Comparison of ENCODE assay signal across 15 cellular contexts in the genomic region with DNA sequence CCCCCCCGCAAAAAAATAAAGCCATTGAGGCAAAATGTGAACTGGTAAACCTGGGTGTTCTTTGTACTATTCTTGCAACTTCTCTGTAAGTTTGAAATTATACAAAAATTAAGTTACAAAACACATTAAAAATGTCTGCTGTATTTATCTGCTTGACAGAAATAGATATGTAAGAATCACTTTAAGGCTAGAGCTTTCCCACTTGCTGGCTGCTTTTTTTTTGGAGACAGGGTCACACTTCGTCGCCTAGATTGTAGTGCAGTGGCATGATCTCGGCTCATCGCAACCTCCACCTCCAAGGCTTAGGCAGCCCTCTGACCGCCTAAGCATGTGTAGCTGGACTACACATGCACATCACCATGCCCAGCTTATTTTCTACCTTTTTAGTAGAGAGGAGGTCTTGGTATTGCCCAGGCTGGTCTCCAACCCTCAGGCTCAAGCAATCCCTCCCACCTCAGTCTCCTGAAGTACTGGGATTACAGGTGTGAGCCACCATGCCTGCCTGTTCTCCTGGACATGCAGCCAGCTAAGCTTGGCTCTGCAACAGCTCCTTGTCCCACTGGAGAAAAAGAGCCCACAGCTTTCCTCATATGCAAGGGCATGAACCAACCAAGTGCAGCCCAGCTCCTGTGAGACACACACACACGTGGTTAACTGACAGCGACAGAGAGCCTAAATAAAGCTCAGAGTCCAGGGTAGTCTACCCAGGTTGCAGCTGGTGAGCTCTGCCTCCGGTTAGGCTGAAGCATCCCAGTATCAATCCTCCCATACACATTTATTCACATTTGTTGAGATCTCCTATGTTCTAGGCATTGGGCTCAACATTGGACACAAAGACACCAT. TPM values are rescaled to one million over a fixed set of nuclear protein-coding genes. Genes with fewer than 3 reads are reported as not detected.
A peak's percentile ranks its signal among the peaks of the same experiment; 100 is the strongest.
DNase-seq lines count a peak whose midpoint lies in the region; ATAC-seq and TF ChIP-seq lines count a peak whose summit lies in the region.
"Had no signal": no experiment of that assay in that cellular context is flagged by ENCODE, and none has a peak within 500 bp of the region (broad histone marks: within the 10 kb centered on the region; RNA-seq: fewer than 3 reads in every experiment).

No MANE protein-coding gene starts in this region.

- H3K4me1 Mint-ChIP-seq in Caco-2 (ENCODE audit: low read depth, unreplicated experiment) = peaks cover 10% of the 10 kb centered on the region
- H3K4me1 Mint-ChIP-seq in activated B cell treated with CpG ODN at 0.5 μM for 24 hours = peaks cover 32% of the 10 kb centered on the region
- H3K4me1 Mint-ChIP-seq in effector memory CD8-positive, alpha-beta T cell (ENCODE audit: low read depth in 2 of 2) = peaks cover 16 to 20% of the 10 kb centered on the region in 2 donors

- POLR2A ChIA-PET in Caco-2 (lab: Charles Lee) = no interaction called here
- POLR2A ChIA-PET in HCT116 (lab: Charles Lee) = interaction anchor here (0.6 to 0.8 kb wide), 2 partner anchors 9 to 297 kb away, joined by 3 to 4 read pairs; no protein-coding TSS in a partner anchor
- POLR2A ChIA-PET in activated B cell treated with CpG ODN at 0.5 μM for 24 hours (lab: Charles Lee) = interaction anchor here (1.1 kb wide), 1 partner anchor 529 kb away, joined by 3 read pairs; no protein-coding TSS in a partner anchor

- H3K4me3 ChIP-seq in Caco-2 (ENCODE audit: low read depth, low read length) (no peak overlapping the region), HCT116 (replicated peaks in 1 of 2; ENCODE audit: low read depth in 1 of 2, low read length in 2 of 2) (no peak overlapping the region), lower leg skin (ENCODE audit: low read depth, poor library complexity, severe bottlenecking) (no peak overlapping the region)

- H3K9ac ChIP-seq in HCT116 (ENCODE audit: low read length) = no peak overlapping the region
- H3K9ac ChIP-seq: parathyroid adenoma had no signal

- H3K4me1 ChIP-seq in Caco-2 = peaks cover 12% of the 10 kb centered on the region
- H3K4me1 ChIP-seq in HCT116 (ENCODE audit: control insufficient read depth in 1 of 2, insufficient read depth in 2 of 2, low read length in 2 of 2) = peaks cover 0 to 17% of the 10 kb centered on the region in 2 experiments; a peak in 3 of 4 replicates
- H3K4me1 ChIP-seq: parathyroid adenoma had no signal

- TF ChIP-seq CTCF in Caco-2 (IDR thresholded peaks at IDR 0.05; ENCODE audit: insufficient read depth in 1 of 2, low read depth in 1 of 2, low read length in 1 of 2, severe bottlenecking in 1 of 2, unreplicated experiment in 1 of 2) = no peak
- TF ChIP-seq CTCF in HCT116 (IDR thresholded peaks at IDR 0.05 in 2 of 3, conservative IDR thresholded peaks at IDR 0.05 in 1 of 3; ENCODE audit: borderline replicate concordance in 1 of 3, insufficient read depth in 1 of 3, low read depth in 2 of 3, low read length in 2 of 3) = no peak
- TF ChIP-seq CTCF in activated B cell treated with CpG ODN at 0.5 μM for 24 hours (IDR thresholded peaks at IDR 0.05) = no peak
- TF ChIP-seq CTCF in lower leg skin (IDR thresholded peaks at IDR 0.05) = no peak

- no peaks in the 10 kb centered on the region for H3K9me3 Mint-ChIP-seq in Caco-2 (ENCODE audit: unreplicated experiment)
- H3K9me3 Mint-ChIP-seq in activated B cell treated with CpG ODN at 0.5 μM for 24 hours = peaks cover 4% of the 10 kb centered on the region
- no peaks in the 10 kb centered on the region for H3K9me3 Mint-ChIP-seq in effector memory CD8-positive, alpha-beta T cell

- BruUV-seq in Caco-2 (replicated peaks; lab: Mats Ljungman, UMichigan) = no TSS peak
- BruUV-seq in HCT116 (replicated peaks; lab: Mats Ljungman, UMichigan) = no TSS peak

- H3K4me2 ChIP-seq in HCT116 (ENCODE audit: low read length) = no peak overlapping the region

- H3K36me3 ChIP-seq in Caco-2 (ENCODE audit: control insufficient read depth, insufficient read depth, low read length) (peaks cover 11% of the 10 kb centered on the region), HCT116 (ENCODE audit: control insufficient read depth in 1 of 2, insufficient read depth in 2 of 2, low read length in 2 of 2) (peaks cover 34 to 45% of the 10 kb centered on the region in 2 experiments)

- H3K27ac Mint-ChIP-seq in Caco-2 (ENCODE audit: unreplicated experiment) = peak overlapping the region; percentile 35
- peak overlapping the region; percentile 59 for H3K27ac Mint-ChIP-seq in activated B cell treated with CpG ODN at 0.5 μM for 24 hours
- H3K27ac Mint-ChIP-seq in effector memory CD8-positive, alpha-beta T cell = peak overlapping the region in 1 of 2 donors; percentile 86

- no peaks in the 10 kb centered on the region for H3K9me2 ChIP-seq in HCT116 (ENCODE audit: insufficient read depth)

- WGBS in lower leg skin, 2 donors = 71 to 75% methylated on average over 9 of the region's 9 CpGs

- RAD21 ChIA-PET in HCT116 (lab: Charles Lee; ENCODE audit: low non-redundant PET in 1 of 2, low total read pairs in 2 of 2, uncharacterized antibody in 2 of 2, unreplicated experiment in 2 of 2) = no interaction called here

- no peak for DNase-seq in Caco-2
- no peak for DNase-seq in HCT116 (ENCODE audit: low read depth, low spot score)
- DNase-seq in activated B cell treated with CpG ODN at 0.5 μM for 24 hours = no peak
- peak; percentile 8 to 58 for DNase-seq in lower leg skin (ENCODE audit: low spot score in 2 of 2)
- DNase-seq in DMS114 treated with DMSO at 0.1 percent for 48 hours (lab: John Stamatoyannopoulos, UW; ENCODE audit: unreplicated experiment) = no peak
- no peak for DNase-seq in effector memory CD8-positive, alpha-beta T cell
- DNase-seq in mesenteric fat pad (ENCODE audit: low spot score) = no peak
- DNase-seq: DMS 273 treated with DMSO at 0.1 percent for 48 hours; foreskin keratinocyte; NCI-H510A treated with DMSO at 0.1 percent for 48 hours; stimulated activated CD4-positive, alpha-beta T cell treated with anti-CD3 and anti-CD28 coated beads, Interleukin-4, amount 100 ng/mL, for 24 hours; SW 1271 had no signal

- H3K9me3 ChIP-seq in Caco-2 = no peaks in the 10 kb centered on the region
- H3K9me3 ChIP-seq in HCT116 (ENCODE audit: control insufficient read depth in 1 of 2, insufficient read depth in 1 of 2, low read depth in 1 of 2, low read length in 2 of 2) = no peaks in the 10 kb centered on the region

- no peak overlapping the region for H2AFZ ChIP-seq in HCT116 (ENCODE audit: low read depth, low read length, poor library complexity, severe bottlenecking)
- H2AFZ ChIP-seq: parathyroid adenoma had no signal

- H3K79me2 ChIP-seq in HCT116 (ENCODE audit: insufficient read depth, low read length) = peaks cover 42% of the 10 kb centered on the region
- H3K79me2 ChIP-seq: parathyroid adenoma had no signal

- H3K27ac ChIP-seq in HCT116 (ENCODE audit: low read depth, low read length) = peak overlapping the region; percentile 46
- H3K27ac ChIP-seq: foreskin keratinocyte, parathyroid adenoma had no signal

- TF ChIP-seq POLR2A in HCT116 (IDR thresholded peaks at IDR 0.05; ENCODE audit: borderline replicate concordance, extremely low read depth, insufficient read depth, insufficient read length) = no peak
- TF ChIP-seq POLR2A in lower leg skin (IDR thresholded peaks at IDR 0.05) = no peak

- H3K27me3 Mint-ChIP-seq in Caco-2 (ENCODE audit: insufficient read depth, unreplicated experiment) (no peaks in the 10 kb centered on the region), activated B cell treated with CpG ODN at 0.5 μM for 24 hours (no peaks in the 10 kb centered on the region)
- no peaks in the 10 kb centered on the region for H3K27me3 Mint-ChIP-seq in effector memory CD8-positive, alpha-beta T cell

- H3K36me3 Mint-ChIP-seq in Caco-2 (ENCODE audit: insufficient read depth, unreplicated experiment) (peaks cover 80% of the 10 kb centered on the region), activated B cell treated with CpG ODN at 0.5 μM for 24 hours (ENCODE audit: low read depth) (peaks cover 72% of the 10 kb centered on the region)
- H3K36me3 Mint-ChIP-seq in effector memory CD8-positive, alpha-beta T cell (ENCODE audit: insufficient read depth) = peaks cover 70% of the 10 kb centered on the region

- H4K20me1 ChIP-seq in HCT116 (ENCODE audit: insufficient read depth) = peaks cover 23% of the 10 kb centered on the region

- TF ChIP-seq RAD21 in HCT116 (IDR thresholded peaks at IDR 0.05; ENCODE audit: low read depth) = no peak

- CTCF ChIA-PET in Caco-2 (lab: Charles Lee) = no interaction called here
- CTCF ChIA-PET in HCT116 (lab: Charles Lee) = interaction anchor here (1.5 kb wide), 1 partner anchor 475 kb away, joined by 3 read pairs; a partner anchor contains a TSS
- CTCF ChIA-PET in activated B cell treated with CpG ODN at 0.5 μM for 24 hours (lab: Charles Lee) = interaction anchor here (1.1 kb wide), 2 partner anchors 464 to 467 kb away, joined by 4 to 6 read pairs; no protein-coding TSS in a partner anchor

- intact Hi-C loops in Caco-2 (cut with micrococcal nuclease; ENCODE audit: unreplicated experiment) (no loop called here), HCT116 (cut with micrococcal nuclease) (loop anchor here (10.0 kb wide), 1 partner anchor 469 kb away; no protein-coding TSS in a partner anchor), activated B cell treated with CpG ODN at 0.5 μM for 24 hours (cut with micrococcal nuclease) (no loop called here), lower leg skin (cut with DNase I; ENCODE audit: low total_unique reads) (no loop called here)

- H3K27me3 ChIP-seq in Caco-2 (replicated peaks; ENCODE audit: control insufficient read depth, insufficient read depth, low read length) (no peaks in the 10 kb centered on the region), HCT116 (ENCODE audit: insufficient read depth, low read length) (no peaks in the 10 kb centered on the region)
- H3K27me3 ChIP-seq: foreskin keratinocyte had no signal

- H3K4me3 Mint-ChIP-seq in Caco-2 (ENCODE audit: unreplicated experiment) (no peak overlapping the region), activated B cell treated with CpG ODN at 0.5 μM for 24 hours (no peak overlapping the region)
- H3K4me3 Mint-ChIP-seq in effector memory CD8-positive, alpha-beta T cell = no peak overlapping the region

- ATAC-seq in HCT116 (no peak), activated B cell treated with CpG ODN at 0.5 μM for 24 hours (ENCODE audit: low read depth) (no peak), HG03378 (IDR thresholded peaks at IDR 0.05; ENCODE audit: unreplicated experiment) (no peak)
- ATAC-seq in effector memory CD8-positive, alpha-beta T cell (replicated peaks) = no peak
- ATAC-seq: foreskin keratinocyte, left lobe of liver had no signal

TF ChIP-seq in HCT116, 20 proteins besides CTCF, POLR2A, EP300 and RAD21:
- TF ChIP-seq YY1 (IDR thresholded peaks at IDR 0.05; ENCODE audit: extremely low read depth, insufficient replicate concordance, low read depth, low read length) (no peak), POLR2AphosphoS5 (IDR thresholded peaks at IDR 0.05; ENCODE audit: low read depth, low read length) (peak; percentile 57), SIN3A (IDR thresholded peaks at IDR 0.05; ENCODE audit: low read depth) (0 out of 2 replicates have a peak, but pooled peaks have one; percentile 22), JUND (IDR thresholded peaks at IDR 0.05) (0 out of 2 replicates have a peak, but pooled peaks have one; percentile 8)

RNA-seq across cellular contexts. Expression of a gene that starts 4.5 kb away (rescaled TPM):
- total RNA-seq in Caco-2 (2022) = 1,992 and 2,047 TPM in 2 replicates
- 2,385 TPM for total RNA-seq in HCT116 (2021; ENCODE audit: unreplicated experiment)
- 4,127 and 4,281 TPM in 2 replicates for polyA plus RNA-seq in HCT116 (2012)
- total RNA-seq in activated B cell treated with CpG ODN at 0.5 μM for 24 hours = 3,227 and 3,822 TPM in 2 replicates
- 1,000 to 10,000 TPM; 2,137 to 4,420 (median 3,127) TPM for total RNA-seq in lower leg skin
- total RNA-seq in mesenteric fat pad = 1,281 TPM

Comparison
In these comparisons a context has a peak if more than half of its experiments do, and no peak if none do; other contexts are left out.
1. DNase-seq: peak in lower leg skin (2 of 2); none in Caco-2 (0 of 2), HCT116 (single experiment), activated B cell treated with CpG ODN at 0.5 μM for 24 hours (single experiment), DMS114 treated with DMSO at 0.1 percent for 48 hours (single experiment), effector memory CD8-positive, alpha-beta T cell (0 of 3) and mesenteric fat pad (single experiment).